Comparison of ENCODE assay signal across 8 cellular contexts in genomic region chr1:228457396-228458176, GRCh38. TPM values are rescaled to one million over a fixed set of nuclear protein-coding genes. Genes with fewer than 3 reads are reported as not detected.
DNase-seq lines count a peak whose midpoint lies in the region; ATAC-seq and TF ChIP-seq lines count a peak whose summit lies in the region.

No MANE protein-coding gene starts in this region.

- H3K4me3 ChIP-seq in HUES64 (ENCODE audit: low read length) (peak overlapping the region; percentile 84), Panc1 (ENCODE audit: low read depth in 2 of 2, low read length in 2 of 2) (peak overlapping the region; percentile 58 to 69)

- DNase-seq in DMS114 treated with DMSO at 0.1 percent for 48 hours (lab: John Stamatoyannopoulos, UW; ENCODE audit: unreplicated experiment) = peak; percentile 100
- DNase-seq in Panc1 (ENCODE audit: low read depth, low spot score) = peak; percentile 86
- peak; percentile 99 for DNase-seq in fibroblast of peridontal ligament (ENCODE audit: extremely low read depth)
- peak; percentile 91 for DNase-seq in natural killer cell treated with Interleukin-12 subunit alpha and Interleukin-12 subunit beta and Interleukin-15 and Interleukin-18, amount 100 ng/mL, for 72 hours (ENCODE audit: low spot score)
- DNase-seq in stimulated activated naive CD4-positive, alpha-beta T cell treated with Interleukin-2 at 50 U/mL for 16 hours (lab: John Stamatoyannopoulos, UW) = peak; percentile 82

- H3K27me3 ChIP-seq in HUES64 (ENCODE audit: insufficient read depth, low read length) (peaks cover 14% of the 10 kb centered on the region; the same call in 1 of the 2 replicates), Panc1 (ENCODE audit: control insufficient read depth, insufficient read depth, low read length) (peaks cover 3% of the 10 kb centered on the region; the same call in 1 of the 2 replicates)

- H3K9ac ChIP-seq in HUES64 (ENCODE audit: low read depth, low read length) = peak overlapping the region; percentile 93

- TF ChIP-seq CTCF in Panc1 (IDR thresholded peaks at IDR 0.05) = no peak

- intact Hi-C loops in Panc1 (cut with micrococcal nuclease; ENCODE audit: unreplicated experiment) = no loop called here

- H3K27ac ChIP-seq in HUES64 (ENCODE audit: low read depth, low read length) = peak overlapping the region; percentile 94
- peak overlapping the region; percentile 67 for H3K27ac ChIP-seq in Panc1 (ENCODE audit: low read length)

- H3K9me3 ChIP-seq in HUES64 (ENCODE audit: insufficient read depth, low read depth, low read length) (no peaks in the 10 kb centered on the region), Panc1 (ENCODE audit: control insufficient read depth, insufficient read depth, low read depth, low read length) (no peaks in the 10 kb centered on the region)

- H3K4me1 ChIP-seq in HUES64 (ENCODE audit: insufficient read depth, low read length) = peaks cover 10% of the 10 kb centered on the region; the same call in 1 of the 2 replicates
- peaks cover 13% of the 10 kb centered on the region for H3K4me1 ChIP-seq in Panc1 (ENCODE audit: control insufficient read depth, insufficient read depth, low read length)

- H3K27me3 Mint-ChIP-seq in activated T-helper 17 cell treated with anti-CD3 and anti-CD28 coated beads, Interleukin-2, amount 50 U/mL, for 72 hours = no peaks in the 10 kb centered on the region
- peaks cover 0 to 3% of the 10 kb centered on the region in 2 donors for H3K27me3 Mint-ChIP-seq in natural killer cell treated with Interleukin-12 subunit alpha and Interleukin-12 subunit beta and Interleukin-15 and Interleukin-18, amount 100 ng/mL, for 72 hours

- under 1% methylated on average over 74 of the region's 74 CpGs for WGBS in HUES64

- TSS peak; percentile 96 for BruUV-seq in Panc1 (replicated peaks; lab: Mats Ljungman, UMichigan)

- CTCF ChIA-PET in Panc1 (lab: Charles Lee) = interaction anchor here (0.6 to 0.7 kb wide), 2 partner anchors 14 to 308 kb away, joined by 3 to 5 read pairs; partner anchors contain the start of gene GJC2

- ATAC-seq in GM21526 (IDR thresholded peaks at IDR 0.05; ENCODE audit: low FRiP score, unreplicated experiment) (peak; percentile 82), Panc1 (peak; percentile 91)
- ATAC-seq in activated T-helper 17 cell treated with anti-CD3 and anti-CD28 coated beads, Interleukin-2, amount 50 U/mL, for 72 hours (replicated peaks) = peak; percentile 91
- peak; percentile 93 to 94 for ATAC-seq in natural killer cell treated with Interleukin-12 subunit alpha and Interleukin-12 subunit beta and Interleukin-15 and Interleukin-18, amount 100 ng/mL, for 72 hours

- peak overlapping the region; percentile 86 for H3K4me3 Mint-ChIP-seq in activated T-helper 17 cell treated with anti-CD3 and anti-CD28 coated beads, Interleukin-2, amount 50 U/mL, for 72 hours
- peak overlapping the region; percentile 95 for H3K4me3 Mint-ChIP-seq in natural killer cell treated with Interleukin-12 subunit alpha and Interleukin-12 subunit beta and Interleukin-15 and Interleukin-18, amount 100 ng/mL, for 72 hours

- POLR2A ChIA-PET in Panc1 (lab: Charles Lee) = no interaction called here

- H3K9me3 Mint-ChIP-seq in activated T-helper 17 cell treated with anti-CD3 and anti-CD28 coated beads, Interleukin-2, amount 50 U/mL, for 72 hours = no peaks in the 10 kb centered on the region
- H3K9me3 Mint-ChIP-seq in natural killer cell treated with Interleukin-12 subunit alpha and Interleukin-12 subunit beta and Interleukin-15 and Interleukin-18, amount 100 ng/mL, for 72 hours = no peaks in the 10 kb centered on the region

- H3K36me3 Mint-ChIP-seq in activated T-helper 17 cell treated with anti-CD3 and anti-CD28 coated beads, Interleukin-2, amount 50 U/mL, for 72 hours (ENCODE audit: low read depth) = peaks cover 20% of the 10 kb centered on the region
- no peaks in the 10 kb centered on the region for H3K36me3 Mint-ChIP-seq in natural killer cell treated with Interleukin-12 subunit alpha and Interleukin-12 subunit beta and Interleukin-15 and Interleukin-18, amount 100 ng/mL, for 72 hours

- peaks cover 31% of the 10 kb centered on the region for H3K4me1 Mint-ChIP-seq in activated T-helper 17 cell treated with anti-CD3 and anti-CD28 coated beads, Interleukin-2, amount 50 U/mL, for 72 hours
- H3K4me1 Mint-ChIP-seq in natural killer cell treated with Interleukin-12 subunit alpha and Interleukin-12 subunit beta and Interleukin-15 and Interleukin-18, amount 100 ng/mL, for 72 hours (ENCODE audit: low read depth in 2 of 2) = peaks cover 38 to 43% of the 10 kb centered on the region in 2 donors

- peak overlapping the region; percentile 82 for H3K27ac Mint-ChIP-seq in activated T-helper 17 cell treated with anti-CD3 and anti-CD28 coated beads, Interleukin-2, amount 50 U/mL, for 72 hours
- H3K27ac Mint-ChIP-seq in natural killer cell treated with Interleukin-12 subunit alpha and Interleukin-12 subunit beta and Interleukin-15 and Interleukin-18, amount 100 ng/mL, for 72 hours = peak overlapping the region; percentile 95 to 97

- in situ Hi-C loops in Panc1 (cut with HindIII; ENCODE audit: low pct_unique_long_range_greater_than_20kb, low sequenced_read_pairs) = no loop called here

- H3K36me3 ChIP-seq in HUES64 (ENCODE audit: insufficient read depth, low read length) (0 out of 2 replicates have a peak, but pooled peaks cover 2% of the 10 kb centered on the region), Panc1 (ENCODE audit: control insufficient read depth, insufficient read depth, low read length) (peaks cover 6% of the 10 kb centered on the region)

RNA-seq across cellular contexts. Expression of gene RNF187, which starts 29.6 kb away (rescaled TPM):
- polyA plus RNA-seq in HUES64 (2013, experiment 1 of 2) = 32.9 TPM
- polyA plus RNA-seq in HUES64 (2013, experiment 2 of 2) = 37.1 TPM
- 143 TPM for total RNA-seq in Panc1 (2021; ENCODE audit: unreplicated experiment)
- 261 TPM for polyA plus RNA-seq in Panc1 (2012; ENCODE audit: insufficient read length)
- total RNA-seq in activated T-helper 17 cell treated with anti-CD3 and anti-CD28 coated beads, Interleukin-2, amount 50 U/mL, for 72 hours = 100 to 1,000 TPM in 1 of 2 donors, 10 to 100 TPM in 1; 92.7 to 111 TPM
- total RNA-seq in natural killer cell treated with Interleukin-12 subunit alpha and Interleukin-12 subunit beta and Interleukin-15 and Interleukin-18, amount 100 ng/mL, for 72 hours = 100 to 1,000 TPM in 1 of 2 donors, 10 to 100 TPM in 1; 69.5 to 106 TPM

RNA-seq across cellular contexts. Expression of gene TRIM17, which starts 40.9 kb away (rescaled TPM):
- polyA plus RNA-seq in HUES64 (2013, experiment 1 of 2) = 1.7 TPM
- polyA plus RNA-seq in HUES64 (2013, experiment 2 of 2) = 2.1 TPM
- total RNA-seq in Panc1 (2021; ENCODE audit: unreplicated experiment) = 1.2 TPM
- 1.0 TPM for polyA plus RNA-seq in Panc1 (2012; ENCODE audit: insufficient read length)
- total RNA-seq in activated T-helper 17 cell treated with anti-CD3 and anti-CD28 coated beads, Interleukin-2, amount 50 U/mL, for 72 hours = 1 to 10 TPM; 1.7 to 1.9 TPM
- total RNA-seq in natural killer cell treated with Interleukin-12 subunit alpha and Interleukin-12 subunit beta and Interleukin-15 and Interleukin-18, amount 100 ng/mL, for 72 hours = 1 to 10 TPM; 2.0 to 2.2 TPM

RNA-seq across cellular contexts. Expression of gene TRIM11, which starts 51.0 kb away (rescaled TPM):
- polyA plus RNA-seq in HUES64 (2013, experiment 1 of 2) = 19.2 TPM
- polyA plus RNA-seq in HUES64 (2013, experiment 2 of 2) = 17.4 TPM
- total RNA-seq in Panc1 (2021; ENCODE audit: unreplicated experiment) = 38.6 TPM
- 32.3 TPM for polyA plus RNA-seq in Panc1 (2012; ENCODE audit: insufficient read length)
- total RNA-seq in activated T-helper 17 cell treated with anti-CD3 and anti-CD28 coated beads, Interleukin-2, amount 50 U/mL, for 72 hours = 10 to 100 TPM; 41.7 to 48.6 TPM
- total RNA-seq in natural killer cell treated with Interleukin-12 subunit alpha and Interleukin-12 subunit beta and Interleukin-15 and Interleukin-18, amount 100 ng/mL, for 72 hours = 10 to 100 TPM; 69.2 to 84.7 TPM

Comparison
In these comparisons a context has a peak if more than half of its experiments do, and no peak if none do; other contexts are left out.
1. Peak in every context shown above with its lines: DNase-seq, ATAC-seq, H3K4me3 ChIP-seq and H3K27ac ChIP-seq.